Comparison of ENCODE assay signal across 8 cellular contexts in genomic region chr4:83217721-83218522, GRCh38.
DNase-seq lines count a peak whose midpoint lies in the region; ATAC-seq and TF ChIP-seq lines count a peak whose summit lies in the region.

No MANE protein-coding gene starts in this region.

- H3K4me3 ChIP-seq in BLaER1: peak overlapping the region; percentile 47

- H3K27me3 Mint-ChIP-seq in HFFc6 (ENCODE audit: insufficient read depth): peaks cover 6% of the 10 kb centered on the region

- no peaks in the 10 kb centered on the region; the same call in 1 of the 2 replicates for H3K9me3 ChIP-seq in BLaER1

- peaks cover 3% of the 10 kb centered on the region for H3K36me3 Mint-ChIP-seq in HFFc6 (ENCODE audit: low read depth)

- H3K27me3 ChIP-seq in BLaER1: no peaks in the 10 kb centered on the region

- DNase-seq in T-helper 22 cell (ENCODE audit: low read depth) (peak; percentile 38), NCI-H146 treated with DMSO at 0.1 percent for 48 hours (lab: John Stamatoyannopoulos, UW; ENCODE audit: unreplicated experiment) (no peak), HFFc6 (no peak)
- DNase-seq in effector CD4-positive, alpha-beta T cell: peak; percentile 50
- peak; percentile 10 to 66 for DNase-seq in stimulated activated CD4-positive, alpha-beta T cell treated with anti-CD3 and anti-CD28 coated beads, Interleukin-4, amount 100 ng/mL, for 4 hours

- peak overlapping the region; percentile 32 for H3K9ac ChIP-seq in BLaER1

- no peak overlapping the region for H3K4me3 Mint-ChIP-seq in HFFc6

- H3K36me3 ChIP-seq in BLaER1: no peaks in the 10 kb centered on the region

- peak overlapping the region; percentile 79 for H3K4me2 ChIP-seq in BLaER1

- no peaks in the 10 kb centered on the region for H3K9me3 Mint-ChIP-seq in HFFc6

- H3K4me1 ChIP-seq in BLaER1: peaks cover 37% of the 10 kb centered on the region

- H3K4me1 Mint-ChIP-seq in HFFc6 (ENCODE audit: low read depth): peaks cover 21% of the 10 kb centered on the region

- H4K20me1 ChIP-seq in BLaER1: no peaks in the 10 kb centered on the region

- peak; percentile 80 for ATAC-seq in GM19324 (IDR thresholded peaks at IDR 0.05; ENCODE audit: low FRiP score, unreplicated experiment)
- ATAC-seq in HG03354 (IDR thresholded peaks at IDR 0.05; ENCODE audit: poor library complexity, severe bottlenecking, unreplicated experiment): peak; percentile 77

- no peak for TF ChIP-seq CTCF in HFFc6 (IDR thresholded peaks at IDR 0.05)

- no peak overlapping the region for H3K27ac Mint-ChIP-seq in HFFc6

- H3K27ac ChIP-seq in BLaER1: peak overlapping the region; percentile 70

Comparison
In these comparisons a context has a peak if more than half of its experiments do, and no peak if none do; other contexts are left out.
1. DNase-seq: peak in T-helper 22 cell (single experiment), effector CD4-positive, alpha-beta T cell (single experiment) and stimulated activated CD4-positive, alpha-beta T cell treated with anti-CD3 and anti-CD28 coated beads, Interleukin-4, amount 100 ng/mL, for 4 hours (2 of 2); none in NCI-H146 treated with DMSO at 0.1 percent for 48 hours (single experiment) and HFFc6 (single experiment).